In the genomic region with DNA sequence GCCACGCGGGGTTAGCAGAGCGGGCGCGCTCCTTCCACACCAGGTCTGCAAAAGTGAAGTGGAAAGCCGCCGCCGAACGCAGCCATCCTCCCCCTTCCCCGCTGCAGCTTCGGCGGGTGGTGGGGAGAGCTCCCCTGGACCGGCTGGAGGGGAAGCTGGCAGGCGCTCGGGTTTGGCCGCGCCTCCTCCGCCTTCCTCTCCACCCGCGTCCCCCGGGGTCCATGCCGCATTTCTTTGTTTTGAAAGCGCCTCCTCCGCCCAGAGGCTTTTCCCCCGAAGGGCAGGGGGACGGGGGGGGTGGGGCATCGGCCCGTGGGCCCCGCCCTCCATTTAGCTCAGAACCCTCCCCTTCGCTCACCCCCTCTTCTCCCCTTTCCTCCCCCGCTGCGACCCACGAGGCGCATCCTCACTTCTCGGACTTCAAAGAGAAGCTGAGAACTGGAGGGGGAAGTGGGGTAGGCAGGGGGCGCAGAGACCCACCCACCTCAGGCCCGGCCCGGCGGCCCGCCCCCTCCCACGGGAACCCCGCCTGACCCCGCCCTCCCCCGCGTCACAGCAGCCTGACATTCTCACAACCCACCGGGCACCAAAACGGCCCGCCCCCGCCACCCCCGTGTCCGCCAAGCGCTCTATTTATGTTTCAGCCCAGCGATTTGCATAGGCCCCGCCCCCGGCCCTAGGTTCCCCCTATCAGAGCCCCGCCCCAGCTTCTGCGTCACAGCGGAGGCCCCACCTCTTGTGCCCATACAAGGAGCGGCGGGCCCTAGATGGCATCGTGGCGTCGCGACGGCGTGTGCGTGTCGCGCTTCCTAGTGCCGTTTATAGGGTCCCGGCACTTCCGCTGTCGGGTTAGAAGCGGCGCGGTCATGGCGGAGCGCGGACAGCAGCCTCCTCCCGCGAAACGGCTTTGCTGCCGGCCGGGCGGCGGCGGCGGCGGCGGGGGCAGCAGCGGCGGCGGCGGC, we compare ENCODE assay signal across 1 cellular context.
TF ChIP-seq lines count a peak whose summit lies in the region.

TSS of gene ZSWIM6 (plus strand) at position 852 of the 962 bp plus-strand sequence. CDS start at position 867, 15 bp downstream.

TF ChIP-seq in K562, 482 proteins besides CTCF, POLR2A, EP300 and RAD21 (continued from another document and continues in another):
- TF ChIP-seq ZBTB26 (CRISPR knock-in tag; IDR thresholded peaks at IDR 0.05) (no peak), TSHZ1 (CRISPR knock-in tag; IDR thresholded peaks at IDR 0.05) (no peak), MGA (IDR thresholded peaks at IDR 0.05) (peak; percentile 62), NBN (IDR thresholded peaks at IDR 0.05; ENCODE audit: low read depth) (no peak), ELF1 (tag; IDR thresholded peaks at IDR 0.05) (peak; percentile 94), CUX1 (CRISPR knock-in tag; IDR thresholded peaks at IDR 0.05) (no peak), CREM (IDR thresholded peaks at IDR 0.05; ENCODE audit: low read depth) (peak; percentile 97), HMG20B (CRISPR knock-in tag; IDR thresholded peaks at IDR 0.05) (no peak), SMAD4 (CRISPR knock-in tag; conservative IDR thresholded peaks at IDR 0.05) (peak; percentile 76), SMC3 (conservative IDR thresholded peaks at IDR 0.05; ENCODE audit: insufficient read depth, low read depth, low read length) (no peak), CEBPB (tag; IDR thresholded peaks at IDR 0.05) (no peak), RBM17 (IDR thresholded peaks at IDR 0.05; ENCODE audit: borderline replicate concordance, low read depth, low read length) (no peak), RFX1 (IDR thresholded peaks at IDR 0.05) (no peak), TBL1XR1 (IDR thresholded peaks at IDR 0.05; ENCODE audit: low read length in 2 of 2) (no peak), E2F6 (IDR thresholded peaks at IDR 0.05; ENCODE audit: borderline replicate concordance in 1 of 2, extremely low read depth in 1 of 2, insufficient read depth in 1 of 2, insufficient read length in 1 of 2, low read depth in 1 of 2, low read length in 1 of 2, poor library complexity in 1 of 2, severe bottlenecking in 1 of 2) (peak in 1 of 2 experiments; percentile 59), CXXC5 (CRISPR knock-in tag; IDR thresholded peaks at IDR 0.05) (peak; percentile 86), EGR1 (conservative IDR thresholded peaks at IDR 0.05) (peak; percentile 85), MAFG (tag; conservative IDR thresholded peaks at IDR 0.05) (no peak), BMI1 (IDR thresholded peaks at IDR 0.05; ENCODE audit: low read length) (no peak), TAF7 (tag; IDR thresholded peaks at IDR 0.05) (peak; percentile 79; the same call in 1 of the 2 replicates), TBP (optimal IDR thresholded peaks at IDR 0.05; ENCODE audit: low read depth, low read length) (peak; percentile 98), HNRNPLL (IDR thresholded peaks at IDR 0.05; ENCODE audit: low read depth, low read length, poor library complexity, severe bottlenecking) (no peak), SRSF1 (IDR thresholded peaks at IDR 0.05; ENCODE audit: low read depth, low read length) (no peak), DACH1 (IDR thresholded peaks at IDR 0.05; ENCODE audit: partially characterized antibody) (no peak), GATAD2B (IDR thresholded peaks at IDR 0.05; ENCODE audit: borderline replicate concordance) (peak; percentile 55; the same call in 1 of the 2 replicates)
- TF ChIP-seq, protein P1, sequence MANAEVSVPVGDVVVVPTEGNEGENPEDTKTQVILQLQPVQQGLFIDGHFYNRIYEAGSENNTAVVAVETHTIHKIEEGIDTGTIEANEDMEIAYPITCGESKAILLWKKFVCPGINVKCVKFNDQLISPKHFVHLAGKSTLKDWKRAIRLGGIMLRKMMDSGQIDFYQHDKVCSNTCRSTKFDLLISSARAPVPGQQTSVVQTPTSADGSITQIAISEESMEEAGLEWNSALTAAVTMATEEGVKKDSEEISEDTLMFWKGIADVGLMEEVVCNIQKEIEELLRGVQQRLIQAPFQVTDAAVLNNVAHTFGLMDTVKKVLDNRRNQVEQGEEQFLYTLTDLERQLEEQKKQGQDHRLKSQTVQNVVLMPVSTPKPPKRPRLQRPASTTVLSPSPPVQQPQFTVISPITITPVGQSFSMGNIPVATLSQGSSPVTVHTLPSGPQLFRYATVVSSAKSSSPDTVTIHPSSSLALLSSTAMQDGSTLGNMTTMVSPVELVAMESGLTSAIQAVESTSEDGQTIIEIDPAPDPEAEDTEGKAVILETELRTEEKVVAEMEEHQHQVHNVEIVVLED (CRISPR knock-in tag; IDR thresholded peaks at IDR 0.05): peak; percentile 68
